ENCODE assay signal across 8 cellular contexts in genomic region chr13:42333613-42334328, GRCh38.
DNase-seq lines count a peak whose midpoint lies in the region; ATAC-seq and TF ChIP-seq lines count a peak whose summit lies in the region.

No MANE protein-coding gene starts in this region.

- H3K4me2 ChIP-seq in GM23248 (ENCODE audit: unreplicated experiment): no peak overlapping the region

- H2AFZ ChIP-seq in GM23248: no peak overlapping the region

- ATAC-seq in mucosa of descending colon: peak; percentile 77

- no peak for TF ChIP-seq CTCF in mucosa of descending colon (IDR thresholded peaks at IDR 0.05)

- H3K79me2 ChIP-seq in GM23248 (ENCODE audit: insufficient read depth): no peaks in the 10 kb centered on the region

- peak; percentile 65 for DNase-seq in NCI-H82 (lab: John Stamatoyannopoulos, UW)
- DNase-seq in NCI-H82 treated with DMSO at 0.1 percent for 48 hours (lab: John Stamatoyannopoulos, UW; ENCODE audit: unreplicated experiment): no peak
- peak; percentile 42 for DNase-seq in GM23248
- peak; percentile 77 for DNase-seq in NCI-H2227 treated with DMSO at 0.1 percent for 48 hours (lab: John Stamatoyannopoulos, UW)
- DNase-seq in T47D (ENCODE audit: low read depth in 1 of 2, low spot score in 1 of 2): peak; percentile 24 to 68
- DNase-seq in mucosa of descending colon: peak in 1 of 3 donors; percentile 24
- no peak for DNase-seq in NCI-H2196 (lab: John Stamatoyannopoulos, UW; ENCODE audit: unreplicated experiment)
- DNase-seq in mesenteric fat pad (ENCODE audit: low spot score): no peak

- no peak overlapping the region for H3K4me3 ChIP-seq in GM23248
- no peak overlapping the region for H3K4me3 ChIP-seq in mucosa of descending colon

- no peaks in the 10 kb centered on the region for H3K9me3 ChIP-seq in GM23248 (ENCODE audit: low read depth)
- no peaks in the 10 kb centered on the region for H3K9me3 ChIP-seq in mucosa of descending colon

- H3K36me3 ChIP-seq in GM23248 (ENCODE audit: low read depth) (no peaks in the 10 kb centered on the region), mucosa of descending colon (ENCODE audit: low read depth) (no peaks in the 10 kb centered on the region)

- H3K4me1 ChIP-seq in GM23248 (ENCODE audit: insufficient read depth) (0 out of 2 replicates have a peak, but pooled peaks cover 2% of the 10 kb centered on the region), mucosa of descending colon (ENCODE audit: low read depth) (peaks cover 3% of the 10 kb centered on the region)

- H3F3A ChIP-seq in GM23248 (ENCODE audit: insufficient read depth): no peaks in the 10 kb centered on the region

- in situ Hi-C loops in GM23248 (cut with MboI): no loop called here
- in situ Hi-C loops in T47D (cut with HindIII; ENCODE audit: low pct_unique_long_range_greater_than_20kb, low sequenced_read_pairs): no loop called here

- intact Hi-C loops in mucosa of descending colon (cut with DNase I, micrococcal nuclease): no loop called here

- WGBS in GM23248 (ENCODE audit: low coverage in 1 of 2, low lambda C conversion rate in 2 of 2, missing lambda C conversion rate in 2 of 2), 2 experiments: 46 to 48% methylated on average over 12 of the region's 12 CpGs

- no peaks in the 10 kb centered on the region for H4K20me1 ChIP-seq in GM23248 (ENCODE audit: insufficient read depth)

- no peak overlapping the region for H3K27ac ChIP-seq in GM23248

- H3K9me2 ChIP-seq in GM23248 (ENCODE audit: insufficient read depth): no peaks in the 10 kb centered on the region

- H3K9ac ChIP-seq in GM23248: no peak overlapping the region

- peaks cover 9% of the 10 kb centered on the region; the same call in 1 of the 2 replicates for H3K27me3 ChIP-seq in GM23248 (replicated peaks; ENCODE audit: insufficient read depth)

Comparison
In these comparisons a context has a peak if more than half of its experiments do, and no peak if none do; other contexts are left out.
1. DNase-seq: peak in NCI-H82 (single experiment), GM23248 (single experiment), NCI-H2227 treated with DMSO at 0.1 percent for 48 hours (single experiment) and T47D (2 of 2); none in NCI-H82 treated with DMSO at 0.1 percent for 48 hours (single experiment), NCI-H2196 (single experiment) and mesenteric fat pad (single experiment).